Comparison of ENCODE assay signal across 8 cellular contexts in genomic region chr19:10699650-10700335, GRCh38. TPM values are rescaled to one million over a fixed set of nuclear protein-coding genes. Genes with fewer than 3 reads are reported as not detected.
DNase-seq lines count a peak whose midpoint lies in the region; ATAC-seq and TF ChIP-seq lines count a peak whose summit lies in the region.

No MANE protein-coding gene starts in this region.

- peak overlapping the region; percentile 11 for H3K4me3 Mint-ChIP-seq in CD4-positive, alpha-beta T cell

- POLR2A ChIA-PET in CD4-positive, alpha-beta T cell (lab: Charles Lee), result interaction anchor here (0.8 to 3.8 kb wide), 4 partner anchors 18 to 119 kb away, joined by 4 to 34 read pairs (median 4); partner anchors contain the start of gene DNM2

- peaks cover 18% of the 10 kb centered on the region for H3K27me3 Mint-ChIP-seq in CD4-positive, alpha-beta T cell

- peak; percentile 70 for TF ChIP-seq CTCF in CD4-positive, alpha-beta T cell (IDR thresholded peaks at IDR 0.05)
- TF ChIP-seq CTCF in HL-60 (IDR thresholded peaks at IDR 0.05; ENCODE audit: insufficient read depth, low read length) (peak; percentile 52), fibroblast of pulmonary artery (IDR thresholded peaks at IDR 0.05; ENCODE audit: low read length, missing control alignments) (peak; percentile 61), smooth muscle cell (IDR thresholded peaks at IDR 0.05; ENCODE audit: borderline replicate concordance, insufficient read depth, poor library complexity, severe bottlenecking) (peak; percentile 61)

- H3K27me3 ChIP-seq in CD4-positive, alpha-beta T cell (ENCODE audit: control insufficient read depth, insufficient read depth, low read length), result no peaks in the 10 kb centered on the region
- no peaks in the 10 kb centered on the region for H3K27me3 ChIP-seq in HL-60 (ENCODE audit: insufficient read depth, poor library complexity, severe bottlenecking)
- no peaks in the 10 kb centered on the region for H3K27me3 ChIP-seq in smooth muscle cell (ENCODE audit: low read depth)

- H3K4me1 Mint-ChIP-seq in CD4-positive, alpha-beta T cell (ENCODE audit: low read depth), result peaks cover 30% of the 10 kb centered on the region

- H3K9me3 ChIP-seq in CD4-positive, alpha-beta T cell (ENCODE audit: control insufficient read depth, low read length), result no peaks in the 10 kb centered on the region
- no peaks in the 10 kb centered on the region for H3K9me3 ChIP-seq in smooth muscle cell (replicated peaks; ENCODE audit: low read depth)

- H3K4me1 ChIP-seq in smooth muscle cell (ENCODE audit: low read depth), result peaks cover 5% of the 10 kb centered on the region

- no peak overlapping the region for H2AFZ ChIP-seq in smooth muscle cell (ENCODE audit: low read depth)

- peaks cover 6% of the 10 kb centered on the region for H3F3A ChIP-seq in smooth muscle cell (ENCODE audit: low read depth)

- DNase-seq in CD4-positive, alpha-beta T cell, result peak; percentile 46 to 68 (median 60)
- DNase-seq in HL-60 (ENCODE audit: low read depth in 1 of 2, low spot score in 1 of 2) (peak in 1 of 2 experiments; percentile 71), OCI-M1 (lab: John Stamatoyannopoulos, UW) (peak; percentile 93), activated T-cell treated with anti-CD3 and anti-CD28 coated beads for 48 hours (ENCODE audit: low read depth) (peak; percentile 43), fibroblast of pulmonary artery (ENCODE audit: low read depth) (peak; percentile 76), smooth muscle cell (lab: John Stamatoyannopoulos, UW; ENCODE audit: unreplicated experiment) (no peak)

- CTCF ChIA-PET in CD4-positive, alpha-beta T cell (lab: Charles Lee), result interaction anchor here (0.6 to 4.5 kb wide), 18 partner anchors 15 to 208 kb away, joined by 3 to 50 read pairs (median 3); partner anchors contain the start of genes CDKN2D and DNM2

- no peak for ATAC-seq in CD4-positive, alpha-beta T cell (ENCODE audit: poor library complexity)
- ATAC-seq in HG03342 (IDR thresholded peaks at IDR 0.05; ENCODE audit: unreplicated experiment) (no peak), GM21529 (IDR thresholded peaks at IDR 0.05; ENCODE audit: unreplicated experiment) (no peak)

- H3K9me3 Mint-ChIP-seq in CD4-positive, alpha-beta T cell, result no peaks in the 10 kb centered on the region

- no peak overlapping the region for H3K9ac ChIP-seq in smooth muscle cell (ENCODE audit: low read depth)

- H3K36me3 ChIP-seq in smooth muscle cell (ENCODE audit: low read depth), result no peaks in the 10 kb centered on the region

- H3K27ac ChIP-seq in CD4-positive, alpha-beta T cell (ENCODE audit: low read depth, low read length), result no peak overlapping the region
- no peak overlapping the region for H3K27ac ChIP-seq in HL-60 (replicated peaks)
- H3K27ac ChIP-seq in smooth muscle cell (ENCODE audit: low read depth), result no peak overlapping the region

- no peaks in the 10 kb centered on the region for H3K79me2 ChIP-seq in smooth muscle cell (ENCODE audit: low read depth)

- H3K36me3 Mint-ChIP-seq in CD4-positive, alpha-beta T cell (ENCODE audit: low read depth), result peaks cover 3% of the 10 kb centered on the region

- H3K4me3 ChIP-seq in HL-60 (replicated peaks; ENCODE audit: insufficient read depth, low read length), result no peak overlapping the region
- no peak overlapping the region for H3K4me3 ChIP-seq in fibroblast of pulmonary artery (replicated peaks; ENCODE audit: low read depth, low read length)
- no peak overlapping the region for H3K4me3 ChIP-seq in smooth muscle cell

- H3K27ac Mint-ChIP-seq in CD4-positive, alpha-beta T cell, result no peak overlapping the region

- intact Hi-C loops in CD4-positive, alpha-beta T cell (cut with DNase I, micrococcal nuclease), result loop anchor here (1.0 to 5.0 kb wide), 7 partner anchors 45 to 297 kb away; partner anchors contain the start of genes ILF3 (in 2 of the 2) and CDC37 (in 1 of the 2)

- peaks cover 15% of the 10 kb centered on the region for H4K20me1 ChIP-seq in smooth muscle cell (ENCODE audit: low read depth)

- WGBS in smooth muscle cell (ENCODE audit: low lambda C conversion rate), result 54% methylated on average over 14 of the region's 15 CpGs

- H3K4me2 ChIP-seq in smooth muscle cell, result no peak overlapping the region

RNA-seq across cellular contexts. Expression of gene QTRT1, which starts 1.4 kb away (rescaled TPM):
- 10 to 100 TPM; 48.6 to 53.3 TPM for total RNA-seq in CD4-positive, alpha-beta T cell
- total RNA-seq in smooth muscle cell, result 13.3 and 16.0 TPM in 2 replicates
- polyA plus RNA-seq in smooth muscle cell, result 42.3 and 49.4 TPM in 2 replicates

RNA-seq across cellular contexts. Expression of gene DNM2, which starts 18.1 kb away (rescaled TPM):
- 100 to 1,000 TPM; 279 to 286 TPM for total RNA-seq in CD4-positive, alpha-beta T cell
- total RNA-seq in smooth muscle cell, result 46.4 and 65.1 TPM in 2 replicates
- 93.2 and 111 TPM in 2 replicates for polyA plus RNA-seq in smooth muscle cell

RNA-seq across cellular contexts. Expression of gene ILF3, which starts 45.6 kb away (rescaled TPM):
- 100 to 1,000 TPM; 464 to 491 TPM for total RNA-seq in CD4-positive, alpha-beta T cell
- 78.0 and 125 TPM in 2 replicates for total RNA-seq in smooth muscle cell
- polyA plus RNA-seq in smooth muscle cell, result 108 and 118 TPM in 2 replicates
